In the genomic region with DNA sequence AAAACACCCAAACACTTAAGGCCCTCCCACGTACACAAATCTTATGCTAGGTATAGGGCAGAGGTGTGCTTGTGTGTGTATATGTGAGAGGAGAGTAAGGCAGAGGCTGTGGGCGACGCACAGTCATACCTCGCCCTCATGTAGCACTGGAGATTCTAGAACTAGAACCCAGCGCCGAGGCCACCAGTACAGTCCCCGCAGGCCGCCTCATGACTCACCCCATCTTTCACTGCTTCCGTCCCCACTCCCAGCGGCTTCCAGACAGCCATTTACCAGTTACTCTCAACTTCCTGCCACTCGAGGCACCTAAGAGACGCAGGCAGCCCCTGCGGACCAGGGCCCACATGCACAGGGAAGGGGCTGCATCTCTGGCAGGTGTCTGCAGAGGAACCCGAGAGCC, we compare ENCODE assay signal across 9 cellular contexts. TPM values are rescaled to one million over a fixed set of nuclear protein-coding genes. Genes with fewer than 3 reads are reported as not detected.
A peak's percentile ranks its signal among the peaks of the same experiment; 100 is the strongest.
DNase-seq lines count a peak whose midpoint lies in the region; ATAC-seq and TF ChIP-seq lines count a peak whose summit lies in the region.
"Had no signal": no experiment of that assay in that cellular context is flagged by ENCODE, and none has a peak within 500 bp of the region (broad histone marks: within the 10 kb centered on the region; RNA-seq: fewer than 3 reads in every experiment).

No MANE protein-coding gene starts in this region.

- H3K27me3 ChIP-seq in stomach (no peaks in the 10 kb centered on the region), Caco-2 (replicated peaks; ENCODE audit: control insufficient read depth, insufficient read depth, low read length) (no peaks in the 10 kb centered on the region), HAP-1 (ENCODE audit: low read depth) (no peaks in the 10 kb centered on the region)
- H3K27me3 ChIP-seq: neutrophil had no signal

- BruUV-seq in Caco-2 (replicated peaks; lab: Mats Ljungman, UMichigan), result no TSS peak

- in situ Hi-C loops in HAP-1 (cut with MboI; ENCODE audit: low sequenced_read_pairs), result no loop called here

- CTCF ChIA-PET in activated naive CD4-positive, alpha-beta T cell treated with anti-CD3 and anti-CD28 coated beads for 36 hours (lab: Charles Lee), result no interaction called here
- CTCF ChIA-PET in Caco-2 (lab: Charles Lee), result no interaction called here

- H3K4me1 Mint-ChIP-seq in activated naive CD4-positive, alpha-beta T cell treated with anti-CD3 and anti-CD28 coated beads for 36 hours (ENCODE audit: low read depth), result peaks cover 47% of the 10 kb centered on the region
- H3K4me1 Mint-ChIP-seq in Caco-2 (ENCODE audit: low read depth, unreplicated experiment), result no peaks in the 10 kb centered on the region

- H3K4me1 ChIP-seq in stomach, result peaks cover 0 to 18% (median 0%) of the 10 kb centered on the region in 4 donors
- no peaks in the 10 kb centered on the region for H3K4me1 ChIP-seq in Caco-2
- peaks cover 4% of the 10 kb centered on the region for H3K4me1 ChIP-seq in HAP-1

- no peaks in the 10 kb centered on the region for H3K27me3 Mint-ChIP-seq in activated naive CD4-positive, alpha-beta T cell treated with anti-CD3 and anti-CD28 coated beads for 36 hours (ENCODE audit: low read depth)
- no peaks in the 10 kb centered on the region for H3K27me3 Mint-ChIP-seq in Caco-2 (ENCODE audit: insufficient read depth, unreplicated experiment)

- no peak overlapping the region for H3K4me3 Mint-ChIP-seq in activated naive CD4-positive, alpha-beta T cell treated with anti-CD3 and anti-CD28 coated beads for 36 hours
- no peak overlapping the region for H3K4me3 Mint-ChIP-seq in Caco-2 (ENCODE audit: unreplicated experiment)

- no peaks in the 10 kb centered on the region for H3K9me3 ChIP-seq in stomach
- H3K9me3 ChIP-seq in Caco-2, result no peaks in the 10 kb centered on the region
- no peaks in the 10 kb centered on the region for H3K9me3 ChIP-seq in HAP-1
- H3K9me3 ChIP-seq: neutrophil had no signal

- POLR2A ChIA-PET in Caco-2 (lab: Charles Lee), result interaction anchor here (0.9 kb wide), 1 partner anchor 21 kb away, joined by 3 read pairs; no protein-coding TSS in a partner anchor

- ATAC-seq in sciatic nerve (peak; percentile 21), HG02588 (IDR thresholded peaks at IDR 0.05; ENCODE audit: unreplicated experiment) (no peak)

- TF ChIP-seq EP300 in stomach (IDR thresholded peaks at IDR 0.05), result no peak

- intact Hi-C loops in activated naive CD4-positive, alpha-beta T cell treated with anti-CD3 and anti-CD28 coated beads for 36 hours (cut with micrococcal nuclease), result no loop called here
- intact Hi-C loops in sciatic nerve (cut with DNase I) (no loop called here), stomach (cut with DNase I; ENCODE audit: low total_unique reads) (no loop called here), Caco-2 (cut with micrococcal nuclease; ENCODE audit: unreplicated experiment) (no loop called here)

- H3K4me3 ChIP-seq in stomach, result no peak overlapping the region
- no peak overlapping the region for H3K4me3 ChIP-seq in Caco-2 (ENCODE audit: low read depth, low read length)
- no peak overlapping the region for H3K4me3 ChIP-seq in HAP-1

- H3K9me3 Mint-ChIP-seq in activated naive CD4-positive, alpha-beta T cell treated with anti-CD3 and anti-CD28 coated beads for 36 hours, result no peaks in the 10 kb centered on the region
- H3K9me3 Mint-ChIP-seq in Caco-2 (ENCODE audit: unreplicated experiment), result no peaks in the 10 kb centered on the region

- WGBS in stomach, 5 donors, result 80 to 87% (median 84%) methylated on average over 14 of the region's 14 CpGs

- peak overlapping the region; percentile 76 for H3K27ac Mint-ChIP-seq in activated naive CD4-positive, alpha-beta T cell treated with anti-CD3 and anti-CD28 coated beads for 36 hours
- H3K27ac Mint-ChIP-seq in Caco-2 (ENCODE audit: unreplicated experiment), result no peak overlapping the region

- TF ChIP-seq CTCF in stomach (IDR thresholded peaks at IDR 0.05), result no peak
- no peak for TF ChIP-seq CTCF in Caco-2 (IDR thresholded peaks at IDR 0.05; ENCODE audit: insufficient read depth in 1 of 2, low read depth in 1 of 2, low read length in 1 of 2, severe bottlenecking in 1 of 2, unreplicated experiment in 1 of 2)

- DNase-seq in activated CD4-positive, alpha-beta T cell treated with anti-CD3 and anti-CD28 coated beads for 24 hours (ENCODE audit: low read depth in 2 of 2), result peak; percentile 54 to 71
- peak; percentile 64 for DNase-seq in activated naive CD4-positive, alpha-beta T cell treated with anti-CD3 and anti-CD28 coated beads for 36 hours
- no peak for DNase-seq in sciatic nerve (ENCODE audit: low spot score)
- peak; percentile 33 for DNase-seq in stomach
- no peak for DNase-seq in Caco-2
- no peak for DNase-seq in HAP-1 (ENCODE audit: low spot score in 2 of 2)
- no peak for DNase-seq in cortex of kidney (lab: John Stamatoyannopoulos, UW)

- H3K27ac ChIP-seq in stomach, result peak overlapping the region in 4 of 5 donors; percentile 54 to 65 (median 58)
- H3K27ac ChIP-seq: neutrophil had no signal

- H3K36me3 Mint-ChIP-seq in activated naive CD4-positive, alpha-beta T cell treated with anti-CD3 and anti-CD28 coated beads for 36 hours (ENCODE audit: low read depth), result peaks cover 65% of the 10 kb centered on the region
- peaks cover 96% of the 10 kb centered on the region for H3K36me3 Mint-ChIP-seq in Caco-2 (ENCODE audit: insufficient read depth, unreplicated experiment)

- no peak for TF ChIP-seq POLR2A in stomach (IDR thresholded peaks at IDR 0.05)

- H3K36me3 ChIP-seq in stomach (peaks cover 53 to 97% (median 96%) of the 10 kb centered on the region in 4 donors), Caco-2 (ENCODE audit: control insufficient read depth, insufficient read depth, low read length) (peaks cover 2% of the 10 kb centered on the region), HAP-1 (replicated peaks) (peaks cover 66% of the 10 kb centered on the region)

RNA-seq across cellular contexts. Expression of gene CYTH1, which starts 23.2 kb away (rescaled TPM):
- 100 to 1,000 TPM; 145 to 149 TPM for total RNA-seq in activated naive CD4-positive, alpha-beta T cell treated with anti-CD3 and anti-CD28 coated beads for 36 hours
- 75.9 TPM for total RNA-seq in sciatic nerve
- 100 to 1,000 TPM in 2 of 5 donors, 10 to 100 TPM in 3; 32.7 to 137 (median 80.2) TPM for total RNA-seq in stomach
- 10 to 100 TPM; 29.6 to 51.5 (median 30.6) TPM for polyA plus RNA-seq in stomach
- total RNA-seq in Caco-2 (2022), result 26.5 and 29.6 TPM in 2 replicates

RNA-seq across cellular contexts. Expression of gene USP36, which starts 35.3 kb away (rescaled TPM):
- total RNA-seq in activated naive CD4-positive, alpha-beta T cell treated with anti-CD3 and anti-CD28 coated beads for 36 hours, result 10 to 100 TPM; 65.3 to 68.7 TPM
- 109 TPM for total RNA-seq in sciatic nerve
- 100 to 1,000 TPM in 1 of 5 donors, 10 to 100 TPM in 4; 33.3 to 106 (median 42.0) TPM for total RNA-seq in stomach
- 10 to 100 TPM; 14.2 to 20.9 (median 15.3) TPM for polyA plus RNA-seq in stomach
- 103 and 108 TPM in 2 replicates for total RNA-seq in Caco-2 (2022)

Comparison
In these comparisons a context has a peak if more than half of its experiments do, and no peak if none do; other contexts are left out.
1. DNase-seq: peak in activated CD4-positive, alpha-beta T cell treated with anti-CD3 and anti-CD28 coated beads for 24 hours (2 of 2), activated naive CD4-positive, alpha-beta T cell treated with anti-CD3 and anti-CD28 coated beads for 36 hours (single experiment) and stomach (single experiment); none in sciatic nerve (single experiment), Caco-2 (0 of 2), HAP-1 (0 of 2) and cortex of kidney (single experiment).